ENCODE assay signal across 8 cellular contexts in the genomic region with DNA sequence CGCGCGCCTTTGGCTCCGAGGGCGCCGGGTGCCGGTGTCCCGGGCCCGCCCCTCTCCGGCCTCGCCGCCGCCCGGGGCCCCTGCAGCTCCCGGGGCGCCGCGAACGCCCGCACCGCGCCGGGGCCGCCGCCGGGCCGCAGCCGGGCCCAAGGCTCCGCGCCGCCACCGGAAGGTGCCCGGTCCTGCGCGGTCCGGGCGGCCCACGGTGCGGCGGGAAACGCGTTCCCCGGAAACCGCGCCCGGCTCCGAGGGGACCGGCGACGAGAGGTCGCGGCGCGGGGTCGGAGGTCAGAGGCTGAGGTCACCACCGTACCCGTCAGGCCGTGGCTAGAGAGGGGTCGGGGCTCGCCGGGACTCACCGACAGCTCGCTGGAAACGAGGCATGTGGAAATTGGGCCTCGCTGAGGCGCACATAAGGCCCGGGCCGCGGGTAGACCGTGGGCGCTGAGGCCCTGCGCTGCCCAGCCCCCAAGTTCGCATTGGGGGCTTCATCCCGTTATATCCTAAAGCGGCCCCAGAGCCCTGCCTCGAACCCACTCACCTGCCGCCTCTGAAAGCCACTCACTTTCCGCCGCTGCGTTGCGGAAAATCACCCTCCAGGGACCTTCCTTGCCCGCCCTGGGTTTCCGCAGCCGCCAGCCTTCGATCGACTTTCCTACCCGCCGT. TPM values are rescaled to one million over a fixed set of nuclear protein-coding genes. Genes with fewer than 3 reads are reported as not detected.
DNase-seq lines count a peak whose midpoint lies in the region; ATAC-seq and TF ChIP-seq lines count a peak whose summit lies in the region.

A gene (minus strand): TSS at position 167 of the 666 bp plus-strand sequence. CDS start 745 bp downstream, outside the sequence.

- TF ChIP-seq CTCF in fibroblast of the aortic adventitia (IDR thresholded peaks at IDR 0.05; ENCODE audit: insufficient read depth, low read length) (no peak), neural crest cell (conservative IDR thresholded peaks at IDR 0.05) (no peak), stomach (IDR thresholded peaks at IDR 0.05) (no peak)

- no peaks in the 10 kb centered on the region for H3K9me3 Mint-ChIP-seq in neural crest cell

- peak within 1 kb of the TSS; percentile 86 for H3K4me3 Mint-ChIP-seq in neural crest cell

- H3K4me1 Mint-ChIP-seq in neural crest cell, result no peaks in the 10 kb centered on the region

- H3K4me3 ChIP-seq in fibroblast of the aortic adventitia (ENCODE audit: low read depth, low read length), result peak within 1 kb of the TSS; percentile 82
- peak within 1 kb of the TSS; percentile 79 to 98 (median 96) for H3K4me3 ChIP-seq in stomach

- no peaks in the 10 kb centered on the region for H3K27me3 ChIP-seq in stomach

- DNase-seq in DMS153 (lab: John Stamatoyannopoulos, UW) (peak; percentile 2), DMS153 treated with DMSO at 0.1 percent for 48 hours (lab: John Stamatoyannopoulos, UW; ENCODE audit: unreplicated experiment) (no peak), fibroblast of the aortic adventitia (ENCODE audit: low read depth) (peak; percentile 52), neural crest cell (ENCODE audit: low read depth, low spot score) (peak; percentile 59), stomach (peak; percentile 71)
- peak; percentile 64 for DNase-seq in activated T-helper 9 cell treated with anti-CD3 and anti-CD28 coated beads, Interleukin-2, amount 50 U/mL, for 16 hours (ENCODE audit: low read depth)

- H3K27ac Mint-ChIP-seq in neural crest cell (ENCODE audit: unreplicated experiment), result no peak within 1 kb of the TSS

- peak; percentile 65 for ATAC-seq in HG02763 (IDR thresholded peaks at IDR 0.05; ENCODE audit: unreplicated experiment)

- peak; percentile 9 for TF ChIP-seq EP300 in stomach (IDR thresholded peaks at IDR 0.05)

- TF ChIP-seq POLR2A in stomach (IDR thresholded peaks at IDR 0.05), result no peak

- no peaks in the 10 kb centered on the region for H3K9me3 ChIP-seq in stomach

- H3K36me3 ChIP-seq in stomach, result peaks cover 22 to 36% (median 35%) of the 10 kb centered on the region in 4 donors

- H3K27me3 Mint-ChIP-seq in neural crest cell (ENCODE audit: low read depth), result peaks cover 6% of the 10 kb centered on the region

- H3K36me3 Mint-ChIP-seq in neural crest cell (ENCODE audit: low read depth), result no peaks in the 10 kb centered on the region

- H3K27ac ChIP-seq in stomach, result peak within 1 kb of the TSS; percentile 78 to 89 (median 87)

- 10 to 18% (median 14%) methylated on average over 45 to 88 of the region's 88 CpGs for WGBS in stomach, 5 donors

- peaks cover 25 to 36% (median 34%) of the 10 kb centered on the region in 4 donors for H3K4me1 ChIP-seq in stomach

- intact Hi-C loops in stomach (cut with DNase I; ENCODE audit: low total_unique reads), result no loop called here

TF ChIP-seq in PFSK-1, 5 proteins besides CTCF, POLR2A, EP300 and RAD21:
- peak; percentile 62 for TF ChIP-seq POLR2AphosphoS5 (IDR thresholded peaks at IDR 0.05; ENCODE audit: low read depth, low read length)
- TF ChIP-seq TAF1 (IDR thresholded peaks at IDR 0.05; ENCODE audit: borderline replicate concordance, insufficient read depth, low read length), result peak; percentile 97
- TF ChIP-seq SIN3A (IDR thresholded peaks at IDR 0.05; ENCODE audit: borderline replicate concordance, insufficient read depth, low read length), result no peak
- TF ChIP-seq, protein P1, sequence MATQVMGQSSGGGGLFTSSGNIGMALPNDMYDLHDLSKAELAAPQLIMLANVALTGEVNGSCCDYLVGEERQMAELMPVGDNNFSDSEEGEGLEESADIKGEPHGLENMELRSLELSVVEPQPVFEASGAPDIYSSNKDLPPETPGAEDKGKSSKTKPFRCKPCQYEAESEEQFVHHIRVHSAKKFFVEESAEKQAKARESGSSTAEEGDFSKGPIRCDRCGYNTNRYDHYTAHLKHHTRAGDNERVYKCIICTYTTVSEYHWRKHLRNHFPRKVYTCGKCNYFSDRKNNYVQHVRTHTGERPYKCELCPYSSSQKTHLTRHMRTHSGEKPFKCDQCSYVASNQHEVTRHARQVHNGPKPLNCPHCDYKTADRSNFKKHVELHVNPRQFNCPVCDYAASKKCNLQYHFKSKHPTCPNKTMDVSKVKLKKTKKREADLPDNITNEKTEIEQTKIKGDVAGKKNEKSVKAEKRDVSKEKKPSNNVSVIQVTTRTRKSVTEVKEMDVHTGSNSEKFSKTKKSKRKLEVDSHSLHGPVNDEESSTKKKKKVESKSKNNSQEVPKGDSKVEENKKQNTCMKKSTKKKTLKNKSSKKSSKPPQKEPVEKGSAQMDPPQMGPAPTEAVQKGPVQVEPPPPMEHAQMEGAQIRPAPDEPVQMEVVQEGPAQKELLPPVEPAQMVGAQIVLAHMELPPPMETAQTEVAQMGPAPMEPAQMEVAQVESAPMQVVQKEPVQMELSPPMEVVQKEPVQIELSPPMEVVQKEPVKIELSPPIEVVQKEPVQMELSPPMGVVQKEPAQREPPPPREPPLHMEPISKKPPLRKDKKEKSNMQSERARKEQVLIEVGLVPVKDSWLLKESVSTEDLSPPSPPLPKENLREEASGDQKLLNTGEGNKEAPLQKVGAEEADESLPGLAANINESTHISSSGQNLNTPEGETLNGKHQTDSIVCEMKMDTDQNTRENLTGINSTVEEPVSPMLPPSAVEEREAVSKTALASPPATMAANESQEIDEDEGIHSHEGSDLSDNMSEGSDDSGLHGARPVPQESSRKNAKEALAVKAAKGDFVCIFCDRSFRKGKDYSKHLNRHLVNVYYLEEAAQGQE (IDR thresholded peaks at IDR 0.05; ENCODE audit: insufficient read depth in 1 of 2, low read depth in 2 of 2, low read length in 2 of 2), result no peak
- peak; percentile 89 for TF ChIP-seq FOXP2 (optimal IDR thresholded peaks at IDR 0.05; ENCODE audit: borderline replicate concordance, extremely low read depth, extremely low read length, insufficient read depth)

RNA-seq across cellular contexts. Expression of the gene that starts here (rescaled TPM):
- 273 TPM for polyA plus RNA-seq in PFSK-1 (2012; ENCODE audit: insufficient read length, low read depth)
- total RNA-seq in fibroblast of the aortic adventitia (ENCODE audit: low replicate concordance), result 33.8 and 62.3 TPM in 2 replicates
- 126 and 131 TPM in 2 replicates for total RNA-seq in neural crest cell
- 100 to 1,000 TPM in 2 of 5 donors, 10 to 100 TPM in 3; 63.2 to 286 (median 94.6) TPM for total RNA-seq in stomach
- 100 to 1,000 TPM; 126 to 189 (median 174) TPM for polyA plus RNA-seq in stomach
